8 cellular contexts compared by ENCODE assay signal in genomic region chr17:38853292-38854219, GRCh38. TPM values are rescaled to one million over a fixed set of nuclear protein-coding genes. Genes with fewer than 3 reads are reported as not detected.
DNase-seq lines count a peak whose midpoint lies in the region; ATAC-seq, FAIRE-seq and TF ChIP-seq lines count a peak whose summit lies in the region.

TSS of gene RPL23 (minus strand) at chr17:38853721. CDS start at chr17:38853710, 11 bp downstream.

- in situ Hi-C loops in T47D (cut with HindIII; ENCODE audit: low pct_unique_long_range_greater_than_20kb, low sequenced_read_pairs) = no loop called here

- H3K36me3 ChIP-seq in iPS-20b (ENCODE audit: insufficient read depth, low read depth, low read length) = peaks cover 47% of the 10 kb centered on the region

- peak within 1 kb of the TSS; percentile 99 for H3K9ac ChIP-seq in iPS-20b (ENCODE audit: low read depth, low read length)

- H3K4me1 ChIP-seq in A549 = peaks cover 24% of the 10 kb centered on the region
- peaks cover 10% of the 10 kb centered on the region; the same call in 1 of the 2 replicates for H3K4me1 ChIP-seq in iPS-20b (ENCODE audit: insufficient read depth, low read length)

- CTCF ChIA-PET in A549 (lab: Yijun Ruan, JAX) = interaction anchor here (0.7 to 1.7 kb wide), 10 partner anchors 9 to 299 kb away, joined by 3 to 8 read pairs (median 5); partner anchors contain the start of gene LASP1

- H3K9me3 ChIP-seq in A549 = no peaks in the 10 kb centered on the region
- no peaks in the 10 kb centered on the region for H3K9me3 ChIP-seq in iPS-20b (ENCODE audit: insufficient read depth, low read depth, low read length)

- ATAC-seq in A549 = peak; percentile 91 to 95
- ATAC-seq in GM18868 (IDR thresholded peaks at IDR 0.05; ENCODE audit: unreplicated experiment) = peak; percentile 87
- ATAC-seq in HG03108 (IDR thresholded peaks at IDR 0.05; ENCODE audit: unreplicated experiment) = peak; percentile 75

- 1% methylated on average over 48 of the region's 48 CpGs for WGBS in A549 (ENCODE audit: missing lambda C conversion rate)

- H3K4me3 ChIP-seq in A549 (peak within 1 kb of the TSS; percentile 87), iPS-20b (ENCODE audit: low read length) (peak within 1 kb of the TSS; percentile 97), skin epidermis (peak within 1 kb of the TSS; percentile 41 to 80 (median 58))

- TF ChIP-seq POLR2A in A549 (IDR thresholded peaks at IDR 0.05; ENCODE audit: low read length) = peak; percentile 97

- FAIRE-seq in A549 (lab: Jason Lieb, UNC) = peak; percentile 49

- no peaks in the 10 kb centered on the region for H3K27me3 ChIP-seq in iPS-20b (ENCODE audit: insufficient read depth, low read length)

- DNase-seq in A549 (ENCODE audit: low read depth in 1 of 2, low spot score in 1 of 2) (peak; percentile 93 to 99), NCI-H2227 (lab: John Stamatoyannopoulos, UW; ENCODE audit: unreplicated experiment) (peak; percentile 98), T47D (ENCODE audit: low read depth in 1 of 2, low spot score in 1 of 2) (peak; percentile 76 to 99)

- no peak for TF ChIP-seq EP300 in A549 (IDR thresholded peaks at IDR 0.05)

- H3K4me2 ChIP-seq in A549 = peak within 1 kb of the TSS; percentile 94

- H3K27ac ChIP-seq in A549 (peak within 1 kb of the TSS; percentile 85 to 93), VCaP (peak within 1 kb of the TSS; percentile 78), iPS-20b (ENCODE audit: low read length) (peak within 1 kb of the TSS; percentile 100), skin epidermis (peak within 1 kb of the TSS; percentile 36 to 97 (median 90))

- TF ChIP-seq RAD21 in A549 (conservative IDR thresholded peaks at IDR 0.05 in 1 of 2, IDR thresholded peaks at IDR 0.05 in 1 of 2) = peak in 1 of 2 experiments; percentile 10; a peak in 1 of 5 replicates

- TF ChIP-seq CTCF in A549 (IDR thresholded peaks at IDR 0.05) (no peak), VCaP (conservative IDR thresholded peaks at IDR 0.05) (no peak)

- POLR2A ChIA-PET in A549 (lab: Yijun Ruan, JAX) = interaction anchor here (0.6 to 4.5 kb wide), 18 partner anchors 10 to 315 kb away, joined by 3 to 83 read pairs (median 6); partner anchors contain the start of genes CWC25, FBXO47 and LASP1

TF ChIP-seq in A549, 52 proteins besides CTCF, POLR2A, EP300 and RAD21 (continues in another document):
- TF ChIP-seq JUN (IDR thresholded peaks at IDR 0.05) = peak; percentile 99 to 100
- TF ChIP-seq HES2 (IDR thresholded peaks at IDR 0.05) = no peak
- peak; percentile 18; the same call in 1 of the 3 replicates for TF ChIP-seq SMC3 (IDR thresholded peaks at IDR 0.05)
- no peak; the same call in 1 of the 2 replicates for TF ChIP-seq E2F6 (IDR thresholded peaks at IDR 0.05; ENCODE audit: borderline replicate concordance, low read depth)
- TF ChIP-seq JUNB (IDR thresholded peaks at IDR 0.05) = no peak
- peak; percentile 54; the same call in 1 of the 2 replicates for TF ChIP-seq ATOH8 (CRISPR knock-in tag; IDR thresholded peaks at IDR 0.05; ENCODE audit: low read depth)
- TF ChIP-seq EHMT2 (IDR thresholded peaks at IDR 0.05; ENCODE audit: low read depth) = no peak
- TF ChIP-seq RCOR1 (IDR thresholded peaks at IDR 0.05; ENCODE audit: low read depth, low read length) = no peak
- TF ChIP-seq RARB (CRISPR knock-in tag; IDR thresholded peaks at IDR 0.05) = peak; percentile 56; the same call in 1 of the 2 replicates
- peak; percentile 82 to 93 for TF ChIP-seq CEBPB (IDR thresholded peaks at IDR 0.05)
- peak; percentile 96 for TF ChIP-seq CHD2 (IDR thresholded peaks at IDR 0.05; ENCODE audit: low read length, partially characterized antibody)
- peak; percentile 64; the same call in 1 of the 2 replicates for TF ChIP-seq EHF (CRISPR knock-in tag; IDR thresholded peaks at IDR 0.05)
- no peak; the same call in 1 of the 2 replicates for TF ChIP-seq NFE2L2 (conservative IDR thresholded peaks at IDR 0.05; ENCODE audit: low read length)
- no peak for TF ChIP-seq ZC3H11A (IDR thresholded peaks at IDR 0.05)
- TF ChIP-seq HOXB5 (CRISPR knock-in tag; IDR thresholded peaks at IDR 0.05) = no peak; the same call in 1 of the 2 replicates
- TF ChIP-seq ZFP36 (IDR thresholded peaks at IDR 0.05; ENCODE audit: borderline replicate concordance, partially characterized antibody) = no peak
- no peak for TF ChIP-seq RNF2 (IDR thresholded peaks at IDR 0.05; ENCODE audit: borderline replicate concordance, low read depth)
- TF ChIP-seq FOSL2 (IDR thresholded peaks at IDR 0.05) = no peak
- peak; percentile 34; the same call in 1 of the 2 replicates for TF ChIP-seq FOSL2 (CRISPR knock-in tag; IDR thresholded peaks at IDR 0.05)
- no peak for TF ChIP-seq BHLHE40 (IDR thresholded peaks at IDR 0.05; ENCODE audit: low read depth, low read length)
- peak; percentile 8; the same call in 1 of the 2 replicates for TF ChIP-seq TP53 (CRISPR knock-in tag; IDR thresholded peaks at IDR 0.05)
- TF ChIP-seq PHF8 (IDR thresholded peaks at IDR 0.05; ENCODE audit: borderline replicate concordance, low read depth) = peak; percentile 76
- peak; percentile 99 for TF ChIP-seq BCL3 (IDR thresholded peaks at IDR 0.05)
- TF ChIP-seq MAFK (IDR thresholded peaks at IDR 0.05; ENCODE audit: partially characterized antibody) = no peak
- peak; percentile 96 for TF ChIP-seq USF2 (IDR thresholded peaks at IDR 0.05)
- TF ChIP-seq FOXS1 (CRISPR knock-in tag; IDR thresholded peaks at IDR 0.05) = 0 out of 2 replicates have a peak, but pooled peaks have one; percentile 15
- no peak for TF ChIP-seq ELK1 (IDR thresholded peaks at IDR 0.05; ENCODE audit: low read depth, low read length)

RNA-seq across cellular contexts. Expression of gene RPL23, which starts in this region (rescaled TPM):
- polyA plus RNA-seq in A549 (2011; rRNA removed) = 2,297 and 2,715 TPM in 2 replicates
- polyA plus RNA-seq in A549 (2012; cell fraction: cytosol; rRNA removed) = 1,824 and 2,393 TPM in 2 replicates
- polyA plus RNA-seq in A549 (2012; cell fraction: nucleus; rRNA removed) = 368 and 737 TPM in 2 replicates
- polyA plus RNA-seq in A549 (2017; fragmentation: RNase III; extraction: RNeasy Plus Mini Kit Qiagen cat#74134 plus additional on column Dnase treatment) = 2,814 to 3,171 TPM (median 2,969 TPM) in 3 replicates
- polyA minus RNA-seq in A549 (2011; rRNA and poly(A)+ RNA removed) = 307 and 414 TPM in 2 replicates

Comparison
In these comparisons a context has a peak if more than half of its experiments do, and no peak if none do; other contexts are left out.
1. Peak in every context shown above with its lines: DNase-seq, ATAC-seq, H3K4me3 ChIP-seq and H3K27ac ChIP-seq.